1 cellular context compared by ENCODE assay signal in genomic region chr9:136686534-136686793, GRCh38.
TF ChIP-seq lines count a peak whose summit lies in the region.

No MANE protein-coding gene starts in this region.

TF ChIP-seq in H1, 55 proteins besides CTCF, POLR2A, EP300 and RAD21:
- TF ChIP-seq SRF (IDR thresholded peaks at IDR 0.05; ENCODE audit: low read depth, low read length) (no peak), EZH2 (IDR thresholded peaks at IDR 0.05; ENCODE audit: low read depth, low read length, severe bottlenecking) (peak; percentile 10)
